In genomic region chr3:107106316-107106715, GRCh38 we compare ENCODE assay signal across 22 cellular contexts.
DNase-seq lines count a peak whose midpoint lies in the region; TF ChIP-seq lines count a peak whose summit lies in the region.
"Had no signal": no experiment of that assay in that cellular context is flagged by ENCODE, and none has a peak within 500 bp of the region (broad histone marks: within the 10 kb centered on the region; RNA-seq: fewer than 3 reads in every experiment).

No MANE protein-coding gene starts in this region.

- no peak overlapping the region for H3K4me3 ChIP-seq in spleen
- H3K4me3 ChIP-seq: cardiac muscle cell, left lung had no signal

- no peak overlapping the region for H3K27ac ChIP-seq in spleen
- H3K27ac ChIP-seq: cardiac muscle cell, left lung, neutrophil had no signal

- peaks cover 0 to 8% (median 0%) of the 10 kb centered on the region in 8 donors for H3K9me3 ChIP-seq in spleen
- H3K9me3 ChIP-seq: neutrophil, SK-N-SH had no signal

- no peak for TF ChIP-seq POLR2A in spleen (IDR thresholded peaks at IDR 0.05)

- peaks cover 2 to 19% (median 6%) of the 10 kb centered on the region in 7 donors for H3K9me3 Mint-ChIP-seq in CD14-positive monocyte
- H3K9me3 Mint-ChIP-seq: CD8-positive, alpha-beta T cell had no signal

- in situ Hi-C loops in ACHN (cut with HindIII; ENCODE audit: low pct_ligation_motif_present, low pct_unique_long_range_greater_than_20kb, low sequenced_read_pairs) = no loop called here

- H3K4me1 ChIP-seq in spleen = no peaks in the 10 kb centered on the region
- H3K4me1 ChIP-seq: left lung had no signal

- TF ChIP-seq CTCF in CD14-positive monocyte (IDR thresholded peaks at IDR 0.05) (no peak), spleen (IDR thresholded peaks at IDR 0.05 in 8 of 11, conservative IDR thresholded peaks at IDR 0.05 in 3 of 11) (no peak)

- no peaks in the 10 kb centered on the region for H3K36me3 ChIP-seq in spleen
- H3K36me3 ChIP-seq: cardiac muscle cell, left lung, neutrophil had no signal

- intact Hi-C loops in CD14-positive monocyte (cut with micrococcal nuclease) = no loop called here
- intact Hi-C loops in spleen (cut with DNase I; ENCODE audit: low total_unique reads) = no loop called here

- H3K4me3 Mint-ChIP-seq in CD14-positive monocyte = no peak overlapping the region
- H3K4me3 Mint-ChIP-seq: CD8-positive, alpha-beta T cell had no signal

- H3K27me3 Mint-ChIP-seq in CD14-positive monocyte (ENCODE audit: low read depth in 3 of 3) = no peaks in the 10 kb centered on the region

- H3K27ac Mint-ChIP-seq in CD14-positive monocyte = no peak overlapping the region
- H3K27ac Mint-ChIP-seq: CD8-positive, alpha-beta T cell had no signal

- H3K36me3 Mint-ChIP-seq in CD14-positive monocyte = no peaks in the 10 kb centered on the region
- H3K36me3 Mint-ChIP-seq: CD8-positive, alpha-beta T cell had no signal

- H3K27me3 ChIP-seq in spleen (replicated peaks in 1 of 7) = no peaks in the 10 kb centered on the region
- H3K27me3 ChIP-seq: cardiac muscle cell, left lung, neutrophil had no signal

- no peaks in the 10 kb centered on the region for H3K4me1 Mint-ChIP-seq in CD14-positive monocyte

- 84 to 94% (median 90%) methylated on average over 7 of the region's 7 CpGs for WGBS in spleen, 5 donors

- DNase-seq in ACHN = peak; percentile 32
- peak; percentile 56 for DNase-seq in LHCN-M2 (ENCODE audit: low read depth)
- peak; percentile 68 for DNase-seq in astrocyte of the hippocampus (ENCODE audit: low read depth, low spot score)
- DNase-seq in glomerular visceral epithelial cell (ENCODE audit: extremely low spot score) = peak; percentile 31
- DNase-seq in activated CD4-positive, alpha-beta T cell treated with anti-CD3 and anti-CD28 coated beads, Interleukin-2, amount 50 U/mL, for 1 hour = no peak
- no peak for DNase-seq in GF-D8 (lab: John Stamatoyannopoulos, UW)
- DNase-seq in CD14-positive monocyte (ENCODE audit: low spot score) = no peak
- no peak for DNase-seq in spleen
- DNase-seq: activated CD4-positive, alpha-beta T cell treated with anti-CD3 and anti-CD28 coated beads, Interleukin-2, amount 50 U/mL, for 48 hours; activated naive CD4-positive, alpha-beta T cell treated with anti-CD3 and anti-CD28 coated beads, Interleukin-2, amount 50 U/mL, for 16 hours; activated T-cell treated with anti-CD3 and anti-CD28 coated beads, Interleukin-2, amount 50 U/mL, for 1 hour; CD8-positive, alpha-beta T cell; effector CD8-positive, alpha-beta T cell; MV-4-11; NCI-H2081; NCI-H510A treated with DMSO at 0.1 percent for 48 hours; right cardiac atrium; SK-N-SH; stimulated activated CD4-positive, alpha-beta T cell treated with anti-CD3 and anti-CD28 coated beads, Interleukin-2, amount 100 ng/mL, for 24 hours had no signal

Comparison
In these comparisons a context has a peak if more than half of its experiments do, and no peak if none do; other contexts are left out.
1. DNase-seq: peak in ACHN (single experiment), LHCN-M2 (single experiment), astrocyte of the hippocampus (single experiment) and glomerular visceral epithelial cell (single experiment); none in activated CD4-positive, alpha-beta T cell treated with anti-CD3 and anti-CD28 coated beads, Interleukin-2, amount 50 U/mL, for 1 hour (single experiment), GF-D8 (single experiment), CD14-positive monocyte (single experiment) and spleen (single experiment).